In genomic region chr12:56013482-56013881, GRCh38 we compare ENCODE assay signal across 23 cellular contexts. TPM values are rescaled to one million over a fixed set of nuclear protein-coding genes. Genes with fewer than 3 reads are reported as not detected.
DNase-seq lines count a peak whose midpoint lies in the region; TF ChIP-seq lines count a peak whose summit lies in the region.
"Had no signal": no experiment of that assay in that cellular context is flagged by ENCODE, and none has a peak within 500 bp of the region (broad histone marks: within the 10 kb centered on the region; RNA-seq: fewer than 3 reads in every experiment).

No MANE protein-coding gene starts in this region.

- in situ Hi-C loops in KBM-7 (cut with MboI; ENCODE audit: low pct_unique_long_range_greater_than_20kb, low sequenced_read_pairs) = no loop called here

- H3K36me3 ChIP-seq in thyroid gland = no peaks in the 10 kb centered on the region
- H3K36me3 ChIP-seq: HAP-1 had no signal

- no peaks in the 10 kb centered on the region for H3K27me3 ChIP-seq in thyroid gland
- H3K27me3 ChIP-seq: ascending aorta, dorsolateral prefrontal cortex had no signal

- H3K9me3 Mint-ChIP-seq in nephron = no peaks in the 10 kb centered on the region
- H3K9me3 Mint-ChIP-seq: activated naive CD8-positive, alpha-beta T cell treated with anti-CD3 and anti-CD28 coated beads, Interleukin-2, amount 10 ng/mL, durations not matched to agents 7 days and 5 days had no signal

- H3K27ac Mint-ChIP-seq in nephron = peak overlapping the region; percentile 46 to 99 (median 92)
- H3K27ac Mint-ChIP-seq: activated CD4-positive, alpha-beta T cell treated with anti-CD3 and anti-CD28 coated beads for 36 hours; activated naive CD8-positive, alpha-beta T cell treated with anti-CD3 and anti-CD28 coated beads, Interleukin-2, amount 10 ng/mL, durations not matched to agents 7 days and 5 days had no signal

- 42 to 57% methylated on average over 5 of the region's 5 CpGs for WGBS in thyroid gland, 2 donors

- no peaks in the 10 kb centered on the region for H3K27me3 Mint-ChIP-seq in nephron (ENCODE audit: low read depth)
- H3K27me3 Mint-ChIP-seq: activated CD4-positive, alpha-beta T cell treated with anti-CD3 and anti-CD28 coated beads for 36 hours; activated naive CD8-positive, alpha-beta T cell treated with anti-CD3 and anti-CD28 coated beads, Interleukin-2, amount 10 ng/mL, durations not matched to agents 7 days and 5 days had no signal

- intact Hi-C loops in head of caudate nucleus (cut with DNase I) = no loop called here
- intact Hi-C loops in thyroid gland (cut with DNase I) = no loop called here

- peak overlapping the region; percentile 87 to 88 (median 88) for H3K27ac ChIP-seq in thyroid gland
- H3K27ac ChIP-seq: ascending aorta, psoas muscle, thoracic aorta had no signal

- H3K4me1 Mint-ChIP-seq in nephron = peaks cover 47% of the 10 kb centered on the region

- H3K4me3 Mint-ChIP-seq in nephron = no peak overlapping the region
- H3K4me3 Mint-ChIP-seq: activated CD4-positive, alpha-beta T cell treated with anti-CD3 and anti-CD28 coated beads for 36 hours; activated naive CD8-positive, alpha-beta T cell treated with anti-CD3 and anti-CD28 coated beads, Interleukin-2, amount 10 ng/mL, durations not matched to agents 7 days and 5 days had no signal

- peaks cover 20% of the 10 kb centered on the region for H3K36me3 Mint-ChIP-seq in nephron (ENCODE audit: low read depth)

- TF ChIP-seq POLR2A in thyroid gland (IDR thresholded peaks at IDR 0.05) = peak in 1 of 2 donors; percentile 43

- no peak for TF ChIP-seq CTCF in nephron (IDR thresholded peaks at IDR 0.05; ENCODE audit: unreplicated experiment in 3 of 3)
- TF ChIP-seq CTCF in thyroid gland (IDR thresholded peaks at IDR 0.05) = no peak

- peaks cover 23 to 24% of the 10 kb centered on the region in 2 donors for H3K4me1 ChIP-seq in thyroid gland
- H3K4me1 ChIP-seq: ascending aorta, HAP-1, psoas muscle had no signal

- no peak overlapping the region for H3K4me3 ChIP-seq in thyroid gland (replicated peaks in 1 of 3)
- H3K4me3 ChIP-seq: ascending aorta, dorsolateral prefrontal cortex, HAP-1, lung, psoas muscle, thoracic aorta had no signal

- no peaks in the 10 kb centered on the region for H3K9me3 ChIP-seq in thyroid gland
- H3K9me3 ChIP-seq: ascending aorta, HAP-1, psoas muscle, thoracic aorta had no signal

- DNase-seq in KBM-7 (peak; percentile 67), head of caudate nucleus (peak in 39 of 42 donors; percentile 20 to 94 (median 72)), thyroid gland (peak; percentile 83), SHP77 treated with DMSO at 0.1 percent for 48 hours (lab: John Stamatoyannopoulos, UW) (no peak), cerebellar nuclear complex (lab: John Stamatoyannopoulos, UW) (no peak), NCI-H1092 treated with DMSO at 0.1 percent for 48 hours (lab: John Stamatoyannopoulos, UW) (no peak)
- DNase-seq: ACHN; activated CD4-positive, alpha-beta T cell treated with anti-CD3 and anti-CD28 coated beads for 36 hours; activated effector memory CD4-positive, alpha-beta T cell treated with Interleukin-2 at 50 U/mL for 16 hours; activated naive CD8-positive, alpha-beta T cell treated with anti-CD3 and anti-CD28 coated beads, Interleukin-2, amount 10 ng/mL, durations not matched to agents 7 days and 5 days; activated T-cell treated with anti-CD3 and anti-CD28 coated beads for 4 hours; central memory CD4-positive, alpha-beta T cell; DND-41; MM.1S; NCI-H1436 treated with DMSO at 0.1 percent for 48 hours; psoas muscle; stimulated activated naive CD8-positive, alpha-beta T cell treated with anti-CD3 and anti-CD28 coated beads, Interleukin-15, Interleukin-2, amounts not matched to agents 100 U/mL and 50 U/mL, for 24 hours had no signal

RNA-seq across cellular contexts. Expression of gene IKZF4, which starts 7.4 kb away (rescaled TPM):
- total RNA-seq in thyroid gland = 10 to 100 TPM in 2 of 4 donors, 1 to 10 TPM in 2; 4.2 to 10.9 (median 9.4) TPM

RNA-seq across cellular contexts. Expression of gene SUOX, which starts 16.4 kb away (rescaled TPM):
- 10 to 100 TPM; 18.7 to 36.8 (median 36.2) TPM for total RNA-seq in thyroid gland

RNA-seq across cellular contexts. Expression of gene RPS26, which starts 28.2 kb away (rescaled TPM):
- total RNA-seq in thyroid gland = 1,000 to 10,000 TPM in 1 of 4 donors, 100 to 1,000 TPM in 2, 10 to 100 TPM in 1; 81.4 to 1,193 (median 632) TPM

RNA-seq across cellular contexts. Expression of gene RAB5B, which starts 39.6 kb away (rescaled TPM):
- 100 to 1,000 TPM; 104 to 119 (median 107) TPM for total RNA-seq in thyroid gland

RNA-seq across cellular contexts. Expression of gene CDK2, which starts 46.9 kb away (rescaled TPM):
- 10 to 100 TPM; 13.9 to 17.2 (median 15.8) TPM for total RNA-seq in thyroid gland

Comparison
In these comparisons a context has a peak if more than half of its experiments do, and no peak if none do; other contexts are left out.
1. DNase-seq: peak in KBM-7 (single experiment), head of caudate nucleus (39 of 42) and thyroid gland (2 of 2); none in SHP77 treated with DMSO at 0.1 percent for 48 hours (single experiment), cerebellar nuclear complex (0 of 2) and NCI-H1092 treated with DMSO at 0.1 percent for 48 hours (single experiment).